26 cellular contexts compared by ENCODE assay signal in genomic region chr6:41748542-41748941, GRCh38. TPM values are rescaled to one million over a fixed set of nuclear protein-coding genes. Genes with fewer than 3 reads are reported as not detected.
"Had no signal": no experiment of that assay in that cellular context is flagged by ENCODE, and none has a peak within 500 bp of the region (broad histone marks: within the 10 kb centered on the region; RNA-seq: fewer than 3 reads in every experiment).

No MANE protein-coding gene starts in this region.

- DNase-seq: activated CD4-positive, alpha-beta T cell treated with anti-CD3 and anti-CD28 coated beads for 1 hour; activated CD8-positive, alpha-beta memory T cell treated with anti-CD3 and anti-CD28 coated beads for 24 hours; activated CD8-positive, alpha-beta memory T cell treated with anti-CD3 and anti-CD28 coated beads, Interleukin-2, amount 50 U/mL, for 4 hours; activated naive CD4-positive, alpha-beta T cell; activated T-cell treated with anti-CD3 and anti-CD28 coated beads, Interleukin-2, amount 50 U/mL, for 24 hours; adrenal gland; effector memory CD8-positive, alpha-beta T cell; glutamatergic neuron; hippocampal formation; mesendoderm; mucosa of descending colon; nephron progenitor cell; nucleus accumbens; small intestine; stimulated activated CD4-positive, alpha-beta T cell treated with anti-CD3 and anti-CD28 coated beads, Interleukin-2, amount 100 ng/mL, for 24 hours; T-cell had no signal

- H3K27ac ChIP-seq: adrenal gland, ascending aorta had no signal

- ATAC-seq: activated T-helper 17 cell treated with anti-CD3 and anti-CD28 coated beads, Interleukin-2, amount 50 U/mL, for 72 hours; effector memory CD8-positive, alpha-beta T cell; esophagus mucosa; mucosa of descending colon; sciatic nerve; stimulated activated effector memory CD8-positive, alpha-beta T cell treated with anti-CD3 and anti-CD28 coated beads, Interleukin-12 subunit alpha, Interleukin-12 subunit beta, amount 100 ng/mL, for 72 hours; T-cell had no signal

- H3K9me3 ChIP-seq: adrenal gland, ascending aorta, mucosa of descending colon had no signal

- FAIRE-seq: colon, endothelial cell of umbilical vein, frontal cortex, small intestine had no signal

- H3K36me3 ChIP-seq: adrenal gland, ascending aorta had no signal

- H3K27me3 ChIP-seq: adrenal gland, ascending aorta had no signal

- H3K4me3 ChIP-seq: adrenal gland, ascending aorta, mucosa of descending colon had no signal

- H3K4me1 ChIP-seq: adrenal gland, ascending aorta had no signal

RNA-seq across cellular contexts. Expression of gene PGC, which starts 1.3 kb away (rescaled TPM):
- total RNA-seq: activated T-helper 17 cell treated with anti-CD3 and anti-CD28 coated beads, Interleukin-2, amount 50 U/mL, for 72 hours; dermis microvascular lymphatic vessel endothelial cell; endothelial cell of umbilical vein; esophagus mucosa; liver; mucosa of descending colon had no signal
- polyA plus RNA-seq: endothelial cell of umbilical vein had no signal

RNA-seq across cellular contexts. Expression of gene PRICKLE4, which starts 32.0 kb away (rescaled TPM):
- total RNA-seq: activated T-helper 17 cell treated with anti-CD3 and anti-CD28 coated beads, Interleukin-2, amount 50 U/mL, for 72 hours had no signal
